10 cellular contexts compared by ENCODE assay signal in the genomic region with DNA sequence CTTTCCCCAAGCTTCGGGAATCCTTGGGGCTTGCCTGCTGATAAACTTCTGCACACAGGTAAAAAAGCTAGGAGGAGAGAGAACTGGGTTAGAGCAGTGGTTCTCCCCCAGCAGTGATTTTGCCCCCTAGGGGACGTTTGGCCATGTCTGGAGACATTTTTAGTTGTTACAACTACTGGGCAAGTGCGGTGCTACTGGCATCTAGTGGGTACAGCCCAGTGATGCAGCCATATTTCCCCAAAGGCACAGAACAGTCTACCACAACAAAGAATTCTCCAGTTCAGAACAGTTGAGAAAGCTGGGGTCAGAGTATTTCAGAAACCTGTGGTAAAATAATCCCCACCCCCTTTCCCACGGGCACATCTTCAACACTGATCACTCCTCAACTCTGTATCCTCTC. TPM values are rescaled to one million over a fixed set of nuclear protein-coding genes. Genes with fewer than 3 reads are reported as not detected.
DNase-seq lines count a peak whose midpoint lies in the region; ATAC-seq and TF ChIP-seq lines count a peak whose summit lies in the region.
"Had no signal": no experiment of that assay in that cellular context is flagged by ENCODE, and none has a peak within 500 bp of the region (broad histone marks: within the 10 kb centered on the region; RNA-seq: fewer than 3 reads in every experiment).

No MANE protein-coding gene starts in this region.

- peaks cover 57% of the 10 kb centered on the region for H3K4me1 Mint-ChIP-seq in activated naive CD4-positive, alpha-beta T cell treated with anti-CD3 and anti-CD28 coated beads, Interleukin-2, amount 50 U/mL, for 24 hours

- no peaks in the 10 kb centered on the region for H3K9me3 Mint-ChIP-seq in activated naive CD4-positive, alpha-beta T cell treated with anti-CD3 and anti-CD28 coated beads, Interleukin-2, amount 50 U/mL, for 24 hours

- no peaks in the 10 kb centered on the region for H3K27me3 ChIP-seq in heart left ventricle
- H3K27me3 ChIP-seq: thyroid gland had no signal

- intact Hi-C loops in heart left ventricle (cut with DNase I), result loop anchor here in 2 of 10 donors (10.0 kb wide), 1 partner anchor 113 kb away; no protein-coding TSS in a partner anchor

- peak overlapping the region; percentile 2 for H3K4me3 Mint-ChIP-seq in activated naive CD4-positive, alpha-beta T cell treated with anti-CD3 and anti-CD28 coated beads, Interleukin-2, amount 50 U/mL, for 24 hours

- H3K27ac Mint-ChIP-seq in activated naive CD4-positive, alpha-beta T cell treated with anti-CD3 and anti-CD28 coated beads, Interleukin-2, amount 50 U/mL, for 24 hours, result no peak overlapping the region

- peaks cover 0 to 98% (median 85%) of the 10 kb centered on the region in 9 donors for H3K36me3 ChIP-seq in heart left ventricle

- no peaks in the 10 kb centered on the region for H3K27me3 Mint-ChIP-seq in activated naive CD4-positive, alpha-beta T cell treated with anti-CD3 and anti-CD28 coated beads, Interleukin-2, amount 50 U/mL, for 24 hours

- no peak for TF ChIP-seq POLR2A in heart left ventricle (IDR thresholded peaks at IDR 0.05)

- TF ChIP-seq CTCF in heart left ventricle (IDR thresholded peaks at IDR 0.05), result peak in 1 of 12 donors; percentile 6

- peaks cover 0 to 14% (median 0%) of the 10 kb centered on the region in 12 donors for H3K4me1 ChIP-seq in heart left ventricle
- H3K4me1 ChIP-seq: thyroid gland had no signal

- WGBS in heart left ventricle, 4 donors, result 68 to 76% (median 74%) methylated on average over 4 of the region's 4 CpGs

- ATAC-seq in heart left ventricle (no peak), GM18858 (IDR thresholded peaks at IDR 0.05; ENCODE audit: unreplicated experiment) (no peak)

- DNase-seq in NCI-H524 (lab: John Stamatoyannopoulos, UW) (peak; percentile 40 to 62), NCI-H524 treated with DMSO at 0.1 percent for 48 hours (lab: John Stamatoyannopoulos, UW) (no peak), NCI-H69 (lab: John Stamatoyannopoulos, UW) (peak; percentile 19), heart left ventricle (no peak), activated gamma-delta T cell (lab: John Stamatoyannopoulos, UW) (no peak)
- DNase-seq in stimulated activated CD4-positive, alpha-beta T cell treated with anti-CD3 and anti-CD28 coated beads, Interleukin-15, amount 100 ng/mL, for 24 hours, result peak; percentile 48
- DNase-seq: occipital lobe, thyroid gland had no signal

- no peaks in the 10 kb centered on the region for H3K9me3 ChIP-seq in heart left ventricle
- H3K9me3 ChIP-seq: thyroid gland had no signal

- no peak overlapping the region for H3K27ac ChIP-seq in heart left ventricle
- H3K27ac ChIP-seq: thyroid gland had no signal

- peak overlapping the region in 1 of 12 donors; percentile 45 for H3K4me3 ChIP-seq in heart left ventricle
- H3K4me3 ChIP-seq: thyroid gland had no signal

- peaks cover 10% of the 10 kb centered on the region for H3K36me3 Mint-ChIP-seq in activated naive CD4-positive, alpha-beta T cell treated with anti-CD3 and anti-CD28 coated beads, Interleukin-2, amount 50 U/mL, for 24 hours

RNA-seq across cellular contexts. Expression of gene LRRC71, which starts 41.3 kb away (rescaled TPM):
- under 1 TPM in 1 of 9 donors, not detected in 8; 0.27 TPM for total RNA-seq in heart left ventricle
- under 1 TPM; 0.06 to 0.42 TPM for polyA plus RNA-seq in heart left ventricle
- total RNA-seq: thyroid gland had no signal

Comparison
In these comparisons a context has a peak if more than half of its experiments do, and no peak if none do; other contexts are left out.
1. DNase-seq: peak in NCI-H524 (2 of 2), NCI-H69 (single experiment) and stimulated activated CD4-positive, alpha-beta T cell treated with anti-CD3 and anti-CD28 coated beads, Interleukin-15, amount 100 ng/mL, for 24 hours (single experiment); none in NCI-H524 treated with DMSO at 0.1 percent for 48 hours (single experiment), heart left ventricle (0 of 5) and activated gamma-delta T cell (single experiment).